In the genomic region with DNA sequence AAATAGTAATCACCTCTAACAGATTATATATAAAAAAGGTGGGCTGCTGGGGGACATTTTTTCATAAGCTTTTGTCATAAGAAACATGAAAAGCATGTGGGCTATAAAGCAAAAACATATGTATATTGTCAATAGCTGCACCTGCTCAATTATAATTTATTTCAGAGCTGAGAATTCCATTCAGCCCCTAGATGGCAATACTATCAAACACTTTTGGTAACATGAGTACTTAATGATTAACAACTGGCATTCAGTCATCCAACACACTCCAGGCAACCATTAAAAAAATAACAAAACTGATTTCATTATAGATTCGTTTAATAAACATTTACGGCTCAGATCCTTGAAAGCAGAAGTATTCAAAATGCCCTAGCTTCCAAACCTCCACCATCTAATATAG, we compare ENCODE assay signal across 10 cellular contexts.
DNase-seq lines count a peak whose midpoint lies in the region; ATAC-seq and TF ChIP-seq lines count a peak whose summit lies in the region.
"Had no signal": no experiment of that assay in that cellular context is flagged by ENCODE, and none has a peak within 500 bp of the region (broad histone marks: within the 10 kb centered on the region; RNA-seq: fewer than 3 reads in every experiment).

No MANE protein-coding gene starts in this region.

- peak; percentile 49 for DNase-seq in HT-29 (ENCODE audit: low spot score)
- peak; percentile 65 for DNase-seq in NCI-H69 (lab: John Stamatoyannopoulos, UW)
- DNase-seq in endodermal cell = no peak
- DNase-seq in immature natural killer cell = no peak
- no peak for DNase-seq in NCI-H2227 treated with DMSO at 0.1 percent for 48 hours (lab: John Stamatoyannopoulos, UW)
- DNase-seq in upper lobe of left lung = no peak
- DNase-seq: amygdala had no signal

- H3K4me3 ChIP-seq in endodermal cell (ENCODE audit: low read length) (no peak overlapping the region), upper lobe of left lung (no peak overlapping the region)
- H3K4me3 ChIP-seq: SK-N-MC had no signal

- TF ChIP-seq POLR2A in upper lobe of left lung (IDR thresholded peaks at IDR 0.05) = no peak

- H3K27ac ChIP-seq in 22Rv1 (no peak overlapping the region), endodermal cell (ENCODE audit: low read depth, low read length) (no peak overlapping the region), upper lobe of left lung (no peak overlapping the region)
- H3K27ac ChIP-seq: SK-N-MC had no signal

- no peak for TF ChIP-seq EP300 in upper lobe of left lung (IDR thresholded peaks at IDR 0.05)

- H3K27me3 ChIP-seq in endodermal cell (ENCODE audit: control insufficient read depth, insufficient read depth, low read length, poor library complexity, severe bottlenecking) = no peaks in the 10 kb centered on the region
- H3K27me3 ChIP-seq in upper lobe of left lung = no peaks in the 10 kb centered on the region

- H3K27ac Mint-ChIP-seq in endodermal cell = no peak overlapping the region
- H3K27ac Mint-ChIP-seq in immature natural killer cell = no peak overlapping the region

- no peaks in the 10 kb centered on the region for H3K36me3 Mint-ChIP-seq in endodermal cell (ENCODE audit: low read depth)
- no peaks in the 10 kb centered on the region for H3K36me3 Mint-ChIP-seq in immature natural killer cell

- WGBS in endodermal cell (ENCODE audit: insufficient coverage in 1 of 2, insufficient read length in 1 of 2), 2 experiments = 97 to 100% methylated on average over 1 to 2 of the region's 2 CpGs
- 56 to 64% methylated on average over 2 of the region's 2 CpGs for WGBS in upper lobe of left lung, 2 donors

- H3K9me3 ChIP-seq in endodermal cell (ENCODE audit: control insufficient read depth, low read length) (no peaks in the 10 kb centered on the region), upper lobe of left lung (no peaks in the 10 kb centered on the region)

- H3K27me3 Mint-ChIP-seq in endodermal cell (ENCODE audit: insufficient read depth) (no peaks in the 10 kb centered on the region), immature natural killer cell (ENCODE audit: low read depth in 3 of 3) (peaks cover 0 to 1% (median 0%) of the 10 kb centered on the region in 3 donors)

- H3K4me3 Mint-ChIP-seq in endodermal cell (no peak overlapping the region), immature natural killer cell (no peak overlapping the region)

- H3K36me3 ChIP-seq in endodermal cell (ENCODE audit: control insufficient read depth, insufficient read depth, low read length) (no peaks in the 10 kb centered on the region), upper lobe of left lung (no peaks in the 10 kb centered on the region)

- no peak overlapping the region for H3K9ac ChIP-seq in endodermal cell (ENCODE audit: extremely low read depth, low read length, poor library complexity, severe bottlenecking)

- TF ChIP-seq CTCF in 22Rv1 (IDR thresholded peaks at IDR 0.05) = peak; percentile 70
- peak; percentile 33 for TF ChIP-seq CTCF in endodermal cell (conservative IDR thresholded peaks at IDR 0.05)
- no peak for TF ChIP-seq CTCF in upper lobe of left lung (IDR thresholded peaks at IDR 0.05)

- H3K4me1 Mint-ChIP-seq in endodermal cell (no peaks in the 10 kb centered on the region), immature natural killer cell (no peaks in the 10 kb centered on the region)

- no peaks in the 10 kb centered on the region for H3K4me1 ChIP-seq in endodermal cell (ENCODE audit: control insufficient read depth, insufficient read depth, low read length)
- no peaks in the 10 kb centered on the region for H3K4me1 ChIP-seq in upper lobe of left lung

- H3K9me3 Mint-ChIP-seq in endodermal cell (no peaks in the 10 kb centered on the region), immature natural killer cell (peaks cover 0 to 20% (median 5%) of the 10 kb centered on the region in 6 donors)

- no peak for ATAC-seq in GM19023 (IDR thresholded peaks at IDR 0.05; ENCODE audit: unreplicated experiment)
- ATAC-seq in upper lobe of left lung (ENCODE audit: low FRiP score in 2 of 2) = no peak

Comparison
In these comparisons a context has a peak if more than half of its experiments do, and no peak if none do; other contexts are left out.
1. CTCF ChIP-seq: peak in 22Rv1 (single experiment) and endodermal cell (single experiment); none in upper lobe of left lung (0 of 6).
2. DNase-seq: peak in HT-29 (single experiment) and NCI-H69 (single experiment); none in endodermal cell (single experiment), immature natural killer cell (0 of 3), NCI-H2227 treated with DMSO at 0.1 percent for 48 hours (single experiment) and upper lobe of left lung (0 of 2).